In genomic region chr19:48964205-48965032, GRCh38 we compare ENCODE assay signal across 1 cellular context.
A peak's percentile ranks its signal among the peaks of the same experiment; 100 is the strongest.
TF ChIP-seq lines count a peak whose summit lies in the region.

No MANE protein-coding gene starts in this region.

TF ChIP-seq in K562, 482 proteins besides CTCF, POLR2A, EP300 and RAD21 (continued from another document):
- no peak for TF ChIP-seq TSHZ1 (CRISPR knock-in tag; IDR thresholded peaks at IDR 0.05)
- no peak for TF ChIP-seq ZNF124 (CRISPR knock-in tag; IDR thresholded peaks at IDR 0.05)
- TF ChIP-seq ARID3B (CRISPR knock-in tag; IDR thresholded peaks at IDR 0.05; ENCODE audit: borderline replicate concordance), result no peak
- TF ChIP-seq DDX20 (tag; IDR thresholded peaks at IDR 0.05; ENCODE audit: low read depth), result 0 out of 2 replicates have a peak, but pooled peaks have one; percentile 36
- TF ChIP-seq MEF2D (tag; conservative IDR thresholded peaks at IDR 0.05; ENCODE audit: low read depth), result no peak
- TF ChIP-seq SNIP1 (IDR thresholded peaks at IDR 0.05; ENCODE audit: low read depth), result no peak
- no peak for TF ChIP-seq E2F5 (CRISPR knock-in tag; IDR thresholded peaks at IDR 0.05)
- TF ChIP-seq SRSF3 (IDR thresholded peaks at IDR 0.05; ENCODE audit: insufficient read depth, low read length), result no peak
- no peak for TF ChIP-seq BRD4 (IDR thresholded peaks at IDR 0.05)
- TF ChIP-seq TEAD2 (tag; IDR thresholded peaks at IDR 0.05), result no peak
- TF ChIP-seq, protein P1, sequence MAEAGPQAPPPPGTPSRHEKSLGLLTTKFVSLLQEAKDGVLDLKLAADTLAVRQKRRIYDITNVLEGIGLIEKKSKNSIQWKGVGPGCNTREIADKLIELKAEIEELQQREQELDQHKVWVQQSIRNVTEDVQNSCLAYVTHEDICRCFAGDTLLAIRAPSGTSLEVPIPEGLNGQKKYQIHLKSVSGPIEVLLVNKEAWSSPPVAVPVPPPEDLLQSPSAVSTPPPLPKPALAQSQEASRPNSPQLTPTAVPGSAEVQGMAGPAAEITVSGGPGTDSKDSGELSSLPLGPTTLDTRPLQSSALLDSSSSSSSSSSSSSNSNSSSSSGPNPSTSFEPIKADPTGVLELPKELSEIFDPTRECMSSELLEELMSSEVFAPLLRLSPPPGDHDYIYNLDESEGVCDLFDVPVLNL (CRISPR knock-in tag; IDR thresholded peaks at IDR 0.05; ENCODE audit: low read depth), result no peak
- TF ChIP-seq SMC3 (conservative IDR thresholded peaks at IDR 0.05; ENCODE audit: insufficient read depth, low read depth, low read length), result no peak
- no peak for TF ChIP-seq TCF3 (CRISPR knock-in tag; IDR thresholded peaks at IDR 0.05)
- TF ChIP-seq SMAD3 (CRISPR knock-in tag; conservative IDR thresholded peaks at IDR 0.05), result no peak
- TF ChIP-seq MYNN (IDR thresholded peaks at IDR 0.05), result no peak
- TF ChIP-seq MYNN (CRISPR knock-in tag; IDR thresholded peaks at IDR 0.05), result no peak
- no peak for TF ChIP-seq AFF4 (CRISPR knock-in tag; IDR thresholded peaks at IDR 0.05)
- TF ChIP-seq NR4A1 (CRISPR knock-in tag; IDR thresholded peaks at IDR 0.05), result no peak
- no peak for TF ChIP-seq NR4A1 (tag; IDR thresholded peaks at IDR 0.05)
- no peak for TF ChIP-seq NCOA2 (IDR thresholded peaks at IDR 0.05; ENCODE audit: partially characterized antibody in 2 of 2)
- TF ChIP-seq ZC3H11A (IDR thresholded peaks at IDR 0.05; ENCODE audit: low read depth, low read length), result no peak
- 0 out of 2 replicates have a peak, but pooled peaks have one; percentile 19 for TF ChIP-seq CREB1 (IDR thresholded peaks at IDR 0.05)
- 0 out of 2 replicates have a peak, but pooled peaks have one; percentile 6 for TF ChIP-seq CREB1 (CRISPR knock-in tag; IDR thresholded peaks at IDR 0.05)
- TF ChIP-seq PHF21A (IDR thresholded peaks at IDR 0.05; ENCODE audit: borderline replicate concordance, low read depth), result no peak
- no peak for TF ChIP-seq NFXL1 (CRISPR knock-in tag; IDR thresholded peaks at IDR 0.05)
- no peak for TF ChIP-seq HDAC3 (IDR thresholded peaks at IDR 0.05; ENCODE audit: borderline replicate concordance, partially characterized antibody)
- no peak for TF ChIP-seq NR1H2 (CRISPR knock-in tag; IDR thresholded peaks at IDR 0.05)
- no peak for TF ChIP-seq GTF2F1 (IDR thresholded peaks at IDR 0.05; ENCODE audit: low read depth, low read length)
- no peak for TF ChIP-seq ETV6 (IDR thresholded peaks at IDR 0.05; ENCODE audit: borderline replicate concordance in 1 of 2, low read depth in 2 of 2, low read length in 1 of 2)
- TF ChIP-seq ETV6 (CRISPR knock-in tag; IDR thresholded peaks at IDR 0.05; ENCODE audit: borderline replicate concordance), result no peak
- no peak; the same call in 1 of the 2 replicates for TF ChIP-seq ZBTB7A (IDR thresholded peaks at IDR 0.05; ENCODE audit: borderline replicate concordance, control insufficient read depth, low read depth, low read length)
- TF ChIP-seq, protein P2, sequence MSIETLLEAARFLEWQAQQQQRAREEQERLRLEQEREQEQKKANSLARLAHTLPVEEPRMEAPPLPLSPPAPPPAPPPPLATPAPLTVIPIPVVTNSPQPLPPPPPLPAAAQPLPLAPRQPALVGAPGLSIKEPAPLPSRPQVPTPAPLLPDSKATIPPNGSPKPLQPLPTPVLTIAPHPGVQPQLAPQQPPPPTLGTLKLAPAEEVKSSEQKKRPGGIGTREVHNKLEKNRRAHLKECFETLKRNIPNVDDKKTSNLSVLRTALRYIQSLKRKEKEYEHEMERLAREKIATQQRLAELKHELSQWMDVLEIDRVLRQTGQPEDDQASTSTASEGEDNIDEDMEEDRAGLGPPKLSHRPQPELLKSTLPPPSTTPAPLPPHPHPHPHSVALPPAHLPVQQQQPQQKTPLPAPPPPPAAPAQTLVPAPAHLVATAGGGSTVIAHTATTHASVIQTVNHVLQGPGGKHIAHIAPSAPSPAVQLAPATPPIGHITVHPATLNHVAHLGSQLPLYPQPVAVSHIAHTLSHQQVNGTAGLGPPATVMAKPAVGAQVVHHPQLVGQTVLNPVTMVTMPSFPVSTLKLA (conservative IDR thresholded peaks at IDR 0.05), result no peak
- TF ChIP-seq NR3C1 (CRISPR knock-in tag; IDR thresholded peaks at IDR 0.05), result no peak
- TF ChIP-seq SAP30 (IDR thresholded peaks at IDR 0.05; ENCODE audit: borderline replicate concordance, insufficient read depth, low read depth, low read length, poor library complexity, severe bottlenecking), result no peak
- TF ChIP-seq ZKSCAN8 (CRISPR knock-in tag; IDR thresholded peaks at IDR 0.05), result no peak; the same call in 1 of the 2 replicates
- no peak for TF ChIP-seq ADNP (tag; IDR thresholded peaks at IDR 0.05)
- TF ChIP-seq TAF7 (tag; IDR thresholded peaks at IDR 0.05), result no peak
- TF ChIP-seq, protein P3, sequence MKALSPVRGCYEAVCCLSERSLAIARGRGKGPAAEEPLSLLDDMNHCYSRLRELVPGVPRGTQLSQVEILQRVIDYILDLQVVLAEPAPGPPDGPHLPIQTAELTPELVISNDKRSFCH (CRISPR knock-in tag; IDR thresholded peaks at IDR 0.05), result no peak
- TF ChIP-seq, protein P3 (tag; IDR thresholded peaks at IDR 0.05), result no peak
- no peak for TF ChIP-seq ZNF407 (IDR thresholded peaks at IDR 0.05; ENCODE audit: low read depth)
- TF ChIP-seq ZNF184 (CRISPR knock-in tag; IDR thresholded peaks at IDR 0.05), result no peak
